ENCODE assay signal across 1 cellular context in the genomic region with DNA sequence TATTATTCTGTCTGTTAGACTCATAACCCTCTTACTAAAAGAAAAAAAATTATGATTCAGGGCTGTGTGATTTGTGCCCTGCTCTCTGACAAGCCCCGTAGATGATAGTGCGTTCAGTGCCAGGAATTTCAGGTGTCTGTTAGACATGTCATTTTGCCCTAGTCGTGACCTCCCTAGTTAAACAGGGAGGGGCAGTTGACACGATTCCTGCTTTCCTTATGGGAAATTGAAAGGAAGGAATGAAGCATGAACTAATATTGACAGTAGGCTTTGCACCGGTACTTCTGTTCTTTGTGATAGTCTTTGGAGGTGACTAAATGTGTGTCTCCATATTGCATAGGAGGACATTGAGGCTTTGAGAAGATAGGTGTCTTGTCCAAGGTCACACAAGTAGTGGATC.
TF ChIP-seq lines count a peak whose summit lies in the region.

No MANE protein-coding gene starts in this region.

TF ChIP-seq in HepG2, 621 proteins besides CTCF, POLR2A, EP300 and RAD21 (continued from another document and continues in another):
- TF ChIP-seq KMT2B (CRISPR knock-in tag; IDR thresholded peaks at IDR 0.05) (no peak), SP1 (IDR thresholded peaks at IDR 0.05) (no peak), SP1 (CRISPR knock-in tag; IDR thresholded peaks at IDR 0.05) (no peak), TOE1 (CRISPR knock-in tag; IDR thresholded peaks at IDR 0.05) (no peak), PHF8 (CRISPR knock-in tag; IDR thresholded peaks at IDR 0.05) (no peak), ZFP62 (CRISPR knock-in tag; IDR thresholded peaks at IDR 0.05) (no peak), MAF1 (CRISPR knock-in tag; IDR thresholded peaks at IDR 0.05; ENCODE audit: borderline replicate concordance) (no peak), RARG (CRISPR knock-in tag; IDR thresholded peaks at IDR 0.05; ENCODE audit: low read depth) (no peak), ZNF326 (CRISPR knock-in tag; IDR thresholded peaks at IDR 0.05; ENCODE audit: borderline replicate concordance) (no peak), SRSF1 (optimal IDR thresholded peaks at IDR 0.05; ENCODE audit: low read depth, low read length) (no peak), ZFX (CRISPR knock-in tag; IDR thresholded peaks at IDR 0.05; ENCODE audit: low read depth) (no peak), KDM1A (CRISPR knock-in tag; IDR thresholded peaks at IDR 0.05) (no peak), ZNF678 (CRISPR knock-in tag; IDR thresholded peaks at IDR 0.05) (no peak), ZFYVE20 (CRISPR knock-in tag; IDR thresholded peaks at IDR 0.05; ENCODE audit: borderline replicate concordance, low read depth) (no peak), ARHGAP35 (CRISPR knock-in tag; IDR thresholded peaks at IDR 0.05; ENCODE audit: borderline replicate concordance) (no peak), ATM (IDR thresholded peaks at IDR 0.05; ENCODE audit: borderline replicate concordance) (no peak), ZNF724P (CRISPR knock-in tag; IDR thresholded peaks at IDR 0.05; ENCODE audit: borderline replicate concordance) (no peak), CREM (IDR thresholded peaks at IDR 0.05) (peak; percentile 60; the same call in 1 of the 2 replicates), CREM (CRISPR knock-in tag; IDR thresholded peaks at IDR 0.05) (no peak), ZNF543 (CRISPR knock-in tag; IDR thresholded peaks at IDR 0.05) (no peak), ZNF441 (CRISPR knock-in tag; IDR thresholded peaks at IDR 0.05; ENCODE audit: borderline replicate concordance) (no peak), ZNF839 (CRISPR knock-in tag; IDR thresholded peaks at IDR 0.05; ENCODE audit: borderline replicate concordance) (no peak), SAP130 (CRISPR knock-in tag; IDR thresholded peaks at IDR 0.05; ENCODE audit: low read depth) (peak; percentile 89), SNRNP70 (IDR thresholded peaks at IDR 0.05; ENCODE audit: low read depth, low read length) (no peak), SRSF4 (IDR thresholded peaks at IDR 0.05; ENCODE audit: low read depth, low read length, poor library complexity, severe bottlenecking) (no peak), SNAI1 (CRISPR knock-in tag; IDR thresholded peaks at IDR 0.05; ENCODE audit: borderline replicate concordance) (no peak), TBL1XR1 (IDR thresholded peaks at IDR 0.05; ENCODE audit: borderline replicate concordance, low read length, partially characterized antibody) (no peak), ZNF556 (CRISPR knock-in tag; IDR thresholded peaks at IDR 0.05; ENCODE audit: borderline replicate concordance) (no peak; the same call in 1 of the 2 replicates), ASH2L (IDR thresholded peaks at IDR 0.05; ENCODE audit: insufficient read length, low read depth, low read length) (no peak), MEIS1 (CRISPR knock-in tag; IDR thresholded peaks at IDR 0.05; ENCODE audit: borderline replicate concordance) (no peak), HNF4A (CRISPR knock-in tag; IDR thresholded peaks at IDR 0.05) (peak; percentile 39; the same call in 1 of the 2 replicates), SMC3 (IDR thresholded peaks at IDR 0.05; ENCODE audit: low read length) (no peak), NCOA5 (CRISPR knock-in tag; IDR thresholded peaks at IDR 0.05) (no peak), ZNF883 (CRISPR knock-in tag; IDR thresholded peaks at IDR 0.05; ENCODE audit: not compliant biosample characterization) (no peak), MIER2 (CRISPR knock-in tag; IDR thresholded peaks at IDR 0.05) (peak; percentile 70; the same call in 1 of the 2 replicates), CCAR2 (optimal IDR thresholded peaks at IDR 0.05; ENCODE audit: low read depth, low read length) (no peak), MAFF (IDR thresholded peaks at IDR 0.05; ENCODE audit: low read depth, low read length) (no peak), NRL (CRISPR knock-in tag; IDR thresholded peaks at IDR 0.05; ENCODE audit: borderline replicate concordance) (no peak)
- TF ChIP-seq, protein P1, sequence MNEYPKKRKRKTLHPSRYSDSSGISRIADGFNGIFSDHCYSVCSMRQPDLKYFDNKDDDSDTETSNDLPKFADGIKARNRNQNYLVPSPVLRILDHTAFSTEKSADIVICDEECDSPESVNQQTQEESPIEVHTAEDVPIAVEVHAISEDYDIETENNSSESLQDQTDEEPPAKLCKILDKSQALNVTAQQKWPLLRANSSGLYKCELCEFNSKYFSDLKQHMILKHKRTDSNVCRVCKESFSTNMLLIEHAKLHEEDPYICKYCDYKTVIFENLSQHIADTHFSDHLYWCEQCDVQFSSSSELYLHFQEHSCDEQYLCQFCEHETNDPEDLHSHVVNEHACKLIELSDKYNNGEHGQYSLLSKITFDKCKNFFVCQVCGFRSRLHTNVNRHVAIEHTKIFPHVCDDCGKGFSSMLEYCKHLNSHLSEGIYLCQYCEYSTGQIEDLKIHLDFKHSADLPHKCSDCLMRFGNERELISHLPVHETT (CRISPR knock-in tag; conservative IDR thresholded peaks at IDR 0.05), result peak; percentile 64; the same call in 1 of the 2 replicates
- TF ChIP-seq, protein P2, sequence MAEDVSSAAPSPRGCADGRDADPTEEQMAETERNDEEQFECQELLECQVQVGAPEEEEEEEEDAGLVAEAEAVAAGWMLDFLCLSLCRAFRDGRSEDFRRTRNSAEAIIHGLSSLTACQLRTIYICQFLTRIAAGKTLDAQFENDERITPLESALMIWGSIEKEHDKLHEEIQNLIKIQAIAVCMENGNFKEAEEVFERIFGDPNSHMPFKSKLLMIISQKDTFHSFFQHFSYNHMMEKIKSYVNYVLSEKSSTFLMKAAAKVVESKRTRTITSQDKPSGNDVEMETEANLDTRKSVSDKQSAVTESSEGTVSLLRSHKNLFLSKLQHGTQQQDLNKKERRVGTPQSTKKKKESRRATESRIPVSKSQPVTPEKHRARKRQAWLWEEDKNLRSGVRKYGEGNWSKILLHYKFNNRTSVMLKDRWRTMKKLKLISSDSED (CRISPR knock-in tag; IDR thresholded peaks at IDR 0.05), result no peak
- TF ChIP-seq, protein P3, sequence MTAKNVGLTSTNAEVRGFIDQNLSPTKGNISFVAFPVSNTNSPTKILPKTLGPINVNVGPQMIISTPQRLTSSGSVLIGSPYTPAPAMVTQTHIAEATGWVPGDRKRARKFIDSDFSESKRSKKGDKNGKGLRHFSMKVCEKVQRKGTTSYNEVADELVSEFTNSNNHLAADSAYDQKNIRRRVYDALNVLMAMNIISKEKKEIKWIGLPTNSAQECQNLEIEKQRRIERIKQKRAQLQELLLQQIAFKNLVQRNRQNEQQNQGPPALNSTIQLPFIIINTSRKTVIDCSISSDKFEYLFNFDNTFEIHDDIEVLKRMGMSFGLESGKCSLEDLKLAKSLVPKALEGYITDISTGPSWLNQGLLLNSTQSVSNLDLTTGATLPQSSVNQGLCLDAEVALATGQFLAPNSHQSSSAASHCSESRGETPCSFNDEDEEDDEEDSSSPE (CRISPR knock-in tag; IDR thresholded peaks at IDR 0.05), result no peak
- TF ChIP-seq, protein P4, sequence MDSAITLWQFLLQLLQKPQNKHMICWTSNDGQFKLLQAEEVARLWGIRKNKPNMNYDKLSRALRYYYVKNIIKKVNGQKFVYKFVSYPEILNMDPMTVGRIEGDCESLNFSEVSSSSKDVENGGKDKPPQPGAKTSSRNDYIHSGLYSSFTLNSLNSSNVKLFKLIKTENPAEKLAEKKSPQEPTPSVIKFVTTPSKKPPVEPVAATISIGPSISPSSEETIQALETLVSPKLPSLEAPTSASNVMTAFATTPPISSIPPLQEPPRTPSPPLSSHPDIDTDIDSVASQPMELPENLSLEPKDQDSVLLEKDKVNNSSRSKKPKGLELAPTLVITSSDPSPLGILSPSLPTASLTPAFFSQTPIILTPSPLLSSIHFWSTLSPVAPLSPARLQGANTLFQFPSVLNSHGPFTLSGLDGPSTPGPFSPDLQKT (CRISPR knock-in tag; IDR thresholded peaks at IDR 0.05; ENCODE audit: borderline replicate concordance), result no peak
- TF ChIP-seq, protein P5, sequence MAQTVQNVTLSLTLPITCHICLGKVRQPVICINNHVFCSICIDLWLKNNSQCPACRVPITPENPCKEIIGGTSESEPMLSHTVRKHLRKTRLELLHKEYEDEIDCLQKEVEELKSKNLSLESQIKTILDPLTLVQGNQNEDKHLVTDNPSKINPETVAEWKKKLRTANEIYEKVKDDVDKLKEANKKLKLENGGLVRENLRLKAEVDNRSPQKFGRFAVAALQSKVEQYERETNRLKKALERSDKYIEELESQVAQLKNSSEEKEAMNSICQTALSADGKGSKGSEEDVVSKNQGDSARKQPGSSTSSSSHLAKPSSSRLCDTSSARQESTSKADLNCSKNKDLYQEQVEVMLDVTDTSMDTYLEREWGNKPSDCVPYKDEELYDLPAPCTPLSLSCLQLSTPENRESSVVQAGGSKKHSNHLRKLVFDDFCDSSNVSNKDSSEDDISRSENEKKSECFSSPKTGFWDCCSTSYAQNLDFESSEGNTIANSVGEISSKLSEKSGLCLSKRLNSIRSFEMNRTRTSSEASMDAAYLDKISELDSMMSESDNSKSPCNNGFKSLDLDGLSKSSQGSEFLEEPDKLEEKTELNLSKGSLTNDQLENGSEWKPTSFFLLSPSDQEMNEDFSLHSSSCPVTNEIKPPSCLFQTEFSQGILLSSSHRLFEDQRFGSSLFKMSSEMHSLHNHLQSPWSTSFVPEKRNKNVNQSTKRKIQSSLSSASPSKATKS (CRISPR knock-in tag; IDR thresholded peaks at IDR 0.05), result no peak
- TF ChIP-seq, protein P6, sequence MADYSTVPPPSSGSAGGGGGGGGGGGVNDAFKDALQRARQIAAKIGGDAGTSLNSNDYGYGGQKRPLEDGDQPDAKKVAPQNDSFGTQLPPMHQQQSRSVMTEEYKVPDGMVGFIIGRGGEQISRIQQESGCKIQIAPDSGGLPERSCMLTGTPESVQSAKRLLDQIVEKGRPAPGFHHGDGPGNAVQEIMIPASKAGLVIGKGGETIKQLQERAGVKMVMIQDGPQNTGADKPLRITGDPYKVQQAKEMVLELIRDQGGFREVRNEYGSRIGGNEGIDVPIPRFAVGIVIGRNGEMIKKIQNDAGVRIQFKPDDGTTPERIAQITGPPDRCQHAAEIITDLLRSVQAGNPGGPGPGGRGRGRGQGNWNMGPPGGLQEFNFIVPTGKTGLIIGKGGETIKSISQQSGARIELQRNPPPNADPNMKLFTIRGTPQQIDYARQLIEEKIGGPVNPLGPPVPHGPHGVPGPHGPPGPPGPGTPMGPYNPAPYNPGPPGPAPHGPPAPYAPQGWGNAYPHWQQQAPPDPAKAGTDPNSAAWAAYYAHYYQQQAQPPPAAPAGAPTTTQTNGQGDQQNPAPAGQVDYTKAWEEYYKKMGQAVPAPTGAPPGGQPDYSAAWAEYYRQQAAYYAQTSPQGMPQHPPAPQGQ (CRISPR knock-in tag; IDR thresholded peaks at IDR 0.05; ENCODE audit: borderline replicate concordance), result no peak
- TF ChIP-seq, protein P7, sequence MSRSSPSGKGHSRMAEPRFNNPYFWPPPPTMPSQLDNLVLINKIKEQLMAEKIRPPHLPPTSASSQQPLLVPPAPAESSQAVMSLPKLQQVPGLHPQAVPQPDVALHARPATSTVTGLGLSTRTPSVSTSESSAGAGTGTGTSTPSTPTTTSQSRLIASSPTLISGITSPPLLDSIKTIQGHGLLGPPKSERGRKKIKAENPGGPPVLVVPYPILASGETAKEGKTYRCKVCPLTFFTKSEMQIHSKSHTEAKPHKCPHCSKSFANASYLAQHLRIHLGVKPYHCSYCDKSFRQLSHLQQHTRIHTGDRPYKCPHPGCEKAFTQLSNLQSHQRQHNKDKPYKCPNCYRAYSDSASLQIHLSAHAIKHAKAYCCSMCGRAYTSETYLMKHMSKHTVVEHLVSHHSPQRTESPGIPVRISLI (CRISPR knock-in tag; IDR thresholded peaks at IDR 0.05; ENCODE audit: borderline replicate concordance), result no peak
- TF ChIP-seq, protein P8, sequence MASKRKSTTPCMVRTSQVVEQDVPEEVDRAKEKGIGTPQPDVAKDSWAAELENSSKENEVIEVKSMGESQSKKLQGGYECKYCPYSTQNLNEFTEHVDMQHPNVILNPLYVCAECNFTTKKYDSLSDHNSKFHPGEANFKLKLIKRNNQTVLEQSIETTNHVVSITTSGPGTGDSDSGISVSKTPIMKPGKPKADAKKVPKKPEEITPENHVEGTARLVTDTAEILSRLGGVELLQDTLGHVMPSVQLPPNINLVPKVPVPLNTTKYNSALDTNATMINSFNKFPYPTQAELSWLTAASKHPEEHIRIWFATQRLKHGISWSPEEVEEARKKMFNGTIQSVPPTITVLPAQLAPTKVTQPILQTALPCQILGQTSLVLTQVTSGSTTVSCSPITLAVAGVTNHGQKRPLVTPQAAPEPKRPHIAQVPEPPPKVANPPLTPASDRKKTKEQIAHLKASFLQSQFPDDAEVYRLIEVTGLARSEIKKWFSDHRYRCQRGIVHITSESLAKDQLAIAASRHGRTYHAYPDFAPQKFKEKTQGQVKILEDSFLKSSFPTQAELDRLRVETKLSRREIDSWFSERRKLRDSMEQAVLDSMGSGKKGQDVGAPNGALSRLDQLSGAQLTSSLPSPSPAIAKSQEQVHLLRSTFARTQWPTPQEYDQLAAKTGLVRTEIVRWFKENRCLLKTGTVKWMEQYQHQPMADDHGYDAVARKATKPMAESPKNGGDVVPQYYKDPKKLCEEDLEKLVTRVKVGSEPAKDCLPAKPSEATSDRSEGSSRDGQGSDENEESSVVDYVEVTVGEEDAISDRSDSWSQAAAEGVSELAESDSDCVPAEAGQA (IDR thresholded peaks at IDR 0.05; ENCODE audit: low read depth), result no peak; the same call in 1 of the 2 replicates
- TF ChIP-seq, protein P8 (CRISPR knock-in tag; IDR thresholded peaks at IDR 0.05; ENCODE audit: borderline replicate concordance), result no peak
- TF ChIP-seq, protein P9, sequence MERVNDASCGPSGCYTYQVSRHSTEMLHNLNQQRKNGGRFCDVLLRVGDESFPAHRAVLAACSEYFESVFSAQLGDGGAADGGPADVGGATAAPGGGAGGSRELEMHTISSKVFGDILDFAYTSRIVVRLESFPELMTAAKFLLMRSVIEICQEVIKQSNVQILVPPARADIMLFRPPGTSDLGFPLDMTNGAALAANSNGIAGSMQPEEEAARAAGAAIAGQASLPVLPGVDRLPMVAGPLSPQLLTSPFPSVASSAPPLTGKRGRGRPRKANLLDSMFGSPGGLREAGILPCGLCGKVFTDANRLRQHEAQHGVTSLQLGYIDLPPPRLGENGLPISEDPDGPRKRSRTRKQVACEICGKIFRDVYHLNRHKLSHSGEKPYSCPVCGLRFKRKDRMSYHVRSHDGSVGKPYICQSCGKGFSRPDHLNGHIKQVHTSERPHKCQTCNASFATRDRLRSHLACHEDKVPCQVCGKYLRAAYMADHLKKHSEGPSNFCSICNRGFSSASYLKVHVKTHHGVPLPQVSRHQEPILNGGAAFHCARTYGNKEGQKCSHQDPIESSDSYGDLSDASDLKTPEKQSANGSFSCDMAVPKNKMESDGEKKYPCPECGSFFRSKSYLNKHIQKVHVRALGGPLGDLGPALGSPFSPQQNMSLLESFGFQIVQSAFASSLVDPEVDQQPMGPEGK (CRISPR knock-in tag; IDR thresholded peaks at IDR 0.05), result peak; percentile 52
